ENCODE assay signal across 8 cellular contexts in genomic region chr6:13874191-13874549, GRCh38. TPM values are rescaled to one million over a fixed set of nuclear protein-coding genes. Genes with fewer than 3 reads are reported as not detected.
A peak's percentile ranks its signal among the peaks of the same experiment; 100 is the strongest.
DNase-seq lines count a peak whose midpoint lies in the region; ATAC-seq, FAIRE-seq and TF ChIP-seq lines count a peak whose summit lies in the region.

No MANE protein-coding gene starts in this region.

- H3K9me3 ChIP-seq in GM12878 (replicated peaks; ENCODE audit: control insufficient read depth, insufficient read depth, low read length) (no peaks in the 10 kb centered on the region; the same call in 2 of the 3 replicates), mucosa of descending colon (no peaks in the 10 kb centered on the region)

- H3K27ac Mint-ChIP-seq in stimulated activated naive CD8-positive, alpha-beta T cell treated with anti-CD3 and anti-CD28 coated beads, Interleukin-15, Interleukin-2, amounts not matched to agents 100 ng/mL and 50 ng/mL, for 24 hours, result no peak overlapping the region

- no peak for TF ChIP-seq EP300 in GM12878 (IDR thresholded peaks at IDR 0.05; ENCODE audit: borderline replicate concordance in 1 of 2, control insufficient read depth in 1 of 2, low read depth in 2 of 2, low read length in 2 of 2)

- no peak for DNase-seq in stimulated activated naive CD8-positive, alpha-beta T cell treated with anti-CD3 and anti-CD28 coated beads, Interleukin-15, Interleukin-2, amounts not matched to agents 100 U/mL and 50 U/mL, for 24 hours
- DNase-seq in GM12878 (ENCODE audit: low read depth, low spot score) (no peak), mucosa of descending colon (no peak), caudate nucleus (lab: John Stamatoyannopoulos, UW) (no peak), NCI-H524 (lab: John Stamatoyannopoulos, UW) (no peak), RPMI8226 (no peak)

- no peak for TF ChIP-seq RAD21 in GM12878 (IDR thresholded peaks at IDR 0.05; ENCODE audit: insufficient read depth, low read depth, low read length)

- H3K79me2 ChIP-seq in GM12878 (ENCODE audit: control insufficient read depth, insufficient read depth, low read length), result no peaks in the 10 kb centered on the region

- in situ Hi-C loops in GM12878 (cut with MboI), result no loop called here

- TF ChIP-seq POLR2A in GM12878 (IDR thresholded peaks at IDR 0.05; ENCODE audit: low read depth, low read length), result no peak

- intact Hi-C loops in GM12878 (cut with micrococcal nuclease; ENCODE audit: unreplicated experiment), result loop anchor here (5.0 kb wide), 1 partner anchor 77 kb away; no protein-coding TSS in a partner anchor
- intact Hi-C loops in mucosa of descending colon (cut with DNase I, micrococcal nuclease), result no loop called here

- H2AFZ ChIP-seq in GM12878 (ENCODE audit: control insufficient read depth, low read depth, low read length), result peak overlapping the region; percentile 80

- CTCF ChIA-PET in GM12878 (lab: Yijun Ruan, JAX), result interaction anchor here (0.7 to 2.1 kb wide), 12 partner anchors 11 to 590 kb away, joined by 3 to 19 read pairs (median 4); no protein-coding TSS in a partner anchor

- H3K4me1 ChIP-seq in GM12878 (ENCODE audit: control insufficient read depth, insufficient read depth, low read length) (peaks cover 5% of the 10 kb centered on the region), mucosa of descending colon (ENCODE audit: low read depth) (peaks cover 10% of the 10 kb centered on the region)

- H3K27ac ChIP-seq in GM12878 (ENCODE audit: control insufficient read depth, insufficient read depth), result no peak overlapping the region
- no peak overlapping the region for H3K27ac ChIP-seq in caudate nucleus (ENCODE audit: low read depth, low read length)

- POLR2A ChIA-PET in GM12878 (lab: Charles Lee), result no interaction called here

- peak overlapping the region; percentile 38; the same call in 1 of the 2 replicates for H3K9ac ChIP-seq in GM12878 (ENCODE audit: control insufficient read depth, insufficient read depth, low read length)

- peaks cover 5% of the 10 kb centered on the region for H3K9me3 Mint-ChIP-seq in stimulated activated naive CD8-positive, alpha-beta T cell treated with anti-CD3 and anti-CD28 coated beads, Interleukin-15, Interleukin-2, amounts not matched to agents 100 ng/mL and 50 ng/mL, for 24 hours

- peaks cover 18% of the 10 kb centered on the region for H3K27me3 Mint-ChIP-seq in stimulated activated naive CD8-positive, alpha-beta T cell treated with anti-CD3 and anti-CD28 coated beads, Interleukin-15, Interleukin-2, amounts not matched to agents 100 ng/mL and 50 ng/mL, for 24 hours

- WGBS in GM12878 (ENCODE audit: insufficient coverage, insufficient replicate concordance, low lambda C conversion rate, missing lambda C conversion rate), result 87% methylated on average over 8 of the region's 8 CpGs

- H3K4me2 ChIP-seq in GM12878 (ENCODE audit: control insufficient read depth, insufficient read depth), result peak overlapping the region; percentile 97

- H4K20me1 ChIP-seq in GM12878 (ENCODE audit: control insufficient read depth, insufficient read depth), result no peaks in the 10 kb centered on the region

- H3K36me3 ChIP-seq in GM12878 (ENCODE audit: control insufficient read depth in 2 of 2, insufficient read depth in 2 of 2, low read length in 1 of 2) (no peaks in the 10 kb centered on the region), mucosa of descending colon (ENCODE audit: low read depth) (no peaks in the 10 kb centered on the region)

- no peak for ATAC-seq in stimulated activated naive CD8-positive, alpha-beta T cell treated with anti-CD3 and anti-CD28 coated beads, Interleukin-15, Interleukin-2, amounts not matched to agents 100 U/mL and 50 U/mL, for 24 hours
- ATAC-seq in GM12878 (no peak), mucosa of descending colon (peak; percentile 46), GM21367 (IDR thresholded peaks at IDR 0.05; ENCODE audit: unreplicated experiment) (no peak)

- SMC1A ChIA-PET in GM12878 (lab: Charles Lee; ENCODE audit: uncharacterized antibody, unreplicated experiment), result interaction anchor here (0.6 to 2.5 kb wide), 6 partner anchors 62 to 274 kb away, joined by 3 to 23 read pairs (median 3); no protein-coding TSS in a partner anchor

- H3K4me3 ChIP-seq in GM12878 (peak overlapping the region; percentile 47; the same call in 1 of the 2 replicates), mucosa of descending colon (no peak overlapping the region)

- TF ChIP-seq CTCF in GM12878 (IDR thresholded peaks at IDR 0.05 in 2 of 3, conservative IDR thresholded peaks at IDR 0.05 in 1 of 3; ENCODE audit: control insufficient read depth in 2 of 3, extremely low read depth in 1 of 3, insufficient read depth in 1 of 3, low read depth in 3 of 3, low read length in 3 of 3) (no peak), mucosa of descending colon (IDR thresholded peaks at IDR 0.05) (no peak)

- H3K4me3 Mint-ChIP-seq in stimulated activated naive CD8-positive, alpha-beta T cell treated with anti-CD3 and anti-CD28 coated beads, Interleukin-15, Interleukin-2, amounts not matched to agents 100 ng/mL and 50 ng/mL, for 24 hours, result peak overlapping the region; percentile 72

- RAD21 ChIA-PET in GM12878 (lab: Charles Lee; ENCODE audit: unreplicated experiment), result interaction anchor here (1.0 to 2.6 kb wide), 2 partner anchors 193 to 275 kb away, joined by 3 to 10 read pairs; no protein-coding TSS in a partner anchor

- FAIRE-seq in GM12878 (lab: Jason Lieb, UNC), result peak; percentile 27

- H3K27me3 ChIP-seq in GM12878 (replicated peaks in 1 of 2; ENCODE audit: control insufficient read depth in 2 of 2, insufficient read depth in 2 of 2, low read length in 1 of 2), result no peaks in the 10 kb centered on the region

- no TSS peak for BruUV-seq in GM12878 (replicated peaks; lab: Mats Ljungman, UMichigan)

- no peaks in the 10 kb centered on the region for H3K36me3 Mint-ChIP-seq in stimulated activated naive CD8-positive, alpha-beta T cell treated with anti-CD3 and anti-CD28 coated beads, Interleukin-15, Interleukin-2, amounts not matched to agents 100 ng/mL and 50 ng/mL, for 24 hours (ENCODE audit: low read depth)

- peaks cover 16% of the 10 kb centered on the region for H3K4me1 Mint-ChIP-seq in stimulated activated naive CD8-positive, alpha-beta T cell treated with anti-CD3 and anti-CD28 coated beads, Interleukin-15, Interleukin-2, amounts not matched to agents 100 ng/mL and 50 ng/mL, for 24 hours (ENCODE audit: low read depth)

TF ChIP-seq in GM12878, 131 proteins besides CTCF, POLR2A, EP300 and RAD21 (continues in another document):
- TF ChIP-seq SMAD5 (IDR thresholded peaks at IDR 0.05; ENCODE audit: low read depth) (no peak), E4F1 (IDR thresholded peaks at IDR 0.05; ENCODE audit: borderline replicate concordance, partially characterized antibody) (no peak)

RNA-seq across cellular contexts. Expression of gene RNF182, which starts 50.6 kb away (rescaled TPM):
- total RNA-seq in GM12878 (2013; cell fraction: nucleolus; rRNA removed), result not detected in 2 replicates
- total RNA-seq in GM12878 (2014; rRNA removed), result not detected in 2 replicates
- total RNA-seq in GM12878 (2014; rRNA removed; fragmentation: Illumina TruSeq; extraction: Trizol), result not detected in 2 replicates
- not detected in 2 replicates for total RNA-seq in GM12878 (2021)
- not detected for polyA plus RNA-seq in GM12878 (2011; ENCODE audit: low read depth)
- polyA plus RNA-seq in GM12878 (2011; rRNA removed), result not detected in 2 replicates
- polyA plus RNA-seq in GM12878 (2011; cell fraction: cytosol; rRNA removed), result 0.09 TPM in 1 of 2 replicates, not detected in the other
- not detected in 2 replicates for polyA plus RNA-seq in GM12878 (2011; cell fraction: nucleus; rRNA removed)
- polyA plus RNA-seq in GM12878 (2012), result not detected in 2 replicates
- not detected in 2 replicates for polyA plus RNA-seq in GM12878 (2014; fragmentation: Illumina TruSeq; extraction: Trizol)
- polyA plus RNA-seq in GM12878 (2014; fragmentation: Nextera tagmentation; extraction: Ambion mirVana), result not detected
- not detected in 2 replicates for polyA plus RNA-seq in GM12878 (2014; rRNA removed)
- polyA plus RNA-seq in GM12878 (2016; fragmentation: Nextera tagmentation; extraction: Ambion mirVana), result not detected
- not detected in 2 replicates for polyA minus RNA-seq in GM12878 (2011; rRNA and poly(A)+ RNA removed)
- 0.42 and 1.3 TPM in 2 replicates for polyA minus RNA-seq in GM12878 (2011; cell fraction: cytosol; rRNA and poly(A)+ RNA removed)
- 0.12 TPM in 1 of 2 replicates, not detected in the other for polyA minus RNA-seq in GM12878 (2011; cell fraction: nucleus; rRNA and poly(A)+ RNA removed)
- total RNA-seq in mucosa of descending colon, result under 1 TPM in 2 of 3 donors, not detected in 1; 0.09 to 0.25 TPM

RNA-seq across cellular contexts. Expression of gene MCUR1, which starts 59.8 kb away (rescaled TPM):
- total RNA-seq in GM12878 (2013; cell fraction: nucleolus; rRNA removed), result 8.3 and 8.8 TPM in 2 replicates
- total RNA-seq in GM12878 (2014; rRNA removed), result 16.8 and 18.1 TPM in 2 replicates
- total RNA-seq in GM12878 (2014; rRNA removed; fragmentation: Illumina TruSeq; extraction: Trizol), result 24.2 and 26.7 TPM in 2 replicates
- 31.7 and 34.9 TPM in 2 replicates for total RNA-seq in GM12878 (2021)
- 4.1 TPM for polyA plus RNA-seq in GM12878 (2011; ENCODE audit: low read depth)
- 12.0 and 20.5 TPM in 2 replicates for polyA plus RNA-seq in GM12878 (2011; rRNA removed)
- polyA plus RNA-seq in GM12878 (2011; cell fraction: cytosol; rRNA removed), result 6.6 and 7.1 TPM in 2 replicates
- 2.9 and 4.6 TPM in 2 replicates for polyA plus RNA-seq in GM12878 (2011; cell fraction: nucleus; rRNA removed)
- polyA plus RNA-seq in GM12878 (2012), result 8.2 and 11.2 TPM in 2 replicates
- 19.7 and 22.2 TPM in 2 replicates for polyA plus RNA-seq in GM12878 (2014; fragmentation: Illumina TruSeq; extraction: Trizol)
- polyA plus RNA-seq in GM12878 (2014; fragmentation: Nextera tagmentation; extraction: Ambion mirVana), result 1 to 10 TPM; 4.4 to 9.4 TPM
- polyA plus RNA-seq in GM12878 (2014; rRNA removed), result 14.4 and 17.2 TPM in 2 replicates
- polyA plus RNA-seq in GM12878 (2016; fragmentation: Nextera tagmentation; extraction: Ambion mirVana), result 10 to 100 TPM; 36.1 to 43.9 TPM
- polyA minus RNA-seq in GM12878 (2011; rRNA and poly(A)+ RNA removed), result 6.0 and 7.6 TPM in 2 replicates
- polyA minus RNA-seq in GM12878 (2011; cell fraction: cytosol; rRNA and poly(A)+ RNA removed), result 3.1 and 3.6 TPM in 2 replicates
- 2.7 and 6.8 TPM in 2 replicates for polyA minus RNA-seq in GM12878 (2011; cell fraction: nucleus; rRNA and poly(A)+ RNA removed)
- 10 to 100 TPM; 26.2 to 45.4 (median 33.6) TPM for total RNA-seq in mucosa of descending colon
